14 cellular contexts compared by ENCODE assay signal in genomic region chr18:39188278-39188677, GRCh38.
"Had no signal": no experiment of that assay in that cellular context is flagged by ENCODE, and none has a peak within 500 bp of the region (broad histone marks: within the 10 kb centered on the region; RNA-seq: fewer than 3 reads in every experiment).

No MANE protein-coding gene starts in this region.

- H3K4me3 Mint-ChIP-seq: activated B cell treated with CpG ODN at 0.5 μM for 24 hours; activated naive CD8-positive, alpha-beta T cell; naive B cell; neural progenitor cell; stimulated activated naive CD8-positive, alpha-beta T cell treated with anti-CD3 and anti-CD28 coated beads, Interleukin-15, Interleukin-2, amounts not matched to agents 100 ng/mL and 50 ng/mL, for 24 hours had no signal

- H3K9me3 Mint-ChIP-seq: activated B cell treated with CpG ODN at 0.5 μM for 24 hours, neural progenitor cell had no signal

- H3K27me3 Mint-ChIP-seq: activated B cell treated with CpG ODN at 0.5 μM for 24 hours; activated naive CD8-positive, alpha-beta T cell; naive B cell; stimulated activated naive CD8-positive, alpha-beta T cell treated with anti-CD3 and anti-CD28 coated beads, Interleukin-15, Interleukin-2, amounts not matched to agents 100 ng/mL and 50 ng/mL, for 24 hours had no signal

- H3K27ac Mint-ChIP-seq: activated B cell treated with CpG ODN at 0.5 μM for 24 hours; activated naive CD8-positive, alpha-beta T cell; naive B cell; neural progenitor cell; stimulated activated naive CD8-positive, alpha-beta T cell treated with anti-CD3 and anti-CD28 coated beads, Interleukin-15, Interleukin-2, amounts not matched to agents 100 ng/mL and 50 ng/mL, for 24 hours had no signal

- ATAC-seq: esophagus mucosa, left lobe of liver, sciatic nerve had no signal

- DNase-seq: activated B cell treated with CpG ODN at 0.5 μM for 24 hours; activated CD4-positive, alpha-beta T cell treated with anti-CD3 and anti-CD28 coated beads, Interleukin-2, amount 50 U/mL, for 1 hour; activated CD8-positive, alpha-beta memory T cell treated with anti-CD3 and anti-CD28 coated beads for 24 hours; activated gamma-delta T cell treated with Interleukin-2 at 50 U/mL for 16 hours; amniotic stem cell; midbrain; naive B cell; upper lobe of left lung had no signal

- H3K36me3 Mint-ChIP-seq: activated naive CD8-positive, alpha-beta T cell; naive B cell; neural progenitor cell had no signal

- H3K4me1 Mint-ChIP-seq: activated B cell treated with CpG ODN at 0.5 μM for 24 hours, naive B cell had no signal
